9 cellular contexts compared by ENCODE assay signal in the genomic region with DNA sequence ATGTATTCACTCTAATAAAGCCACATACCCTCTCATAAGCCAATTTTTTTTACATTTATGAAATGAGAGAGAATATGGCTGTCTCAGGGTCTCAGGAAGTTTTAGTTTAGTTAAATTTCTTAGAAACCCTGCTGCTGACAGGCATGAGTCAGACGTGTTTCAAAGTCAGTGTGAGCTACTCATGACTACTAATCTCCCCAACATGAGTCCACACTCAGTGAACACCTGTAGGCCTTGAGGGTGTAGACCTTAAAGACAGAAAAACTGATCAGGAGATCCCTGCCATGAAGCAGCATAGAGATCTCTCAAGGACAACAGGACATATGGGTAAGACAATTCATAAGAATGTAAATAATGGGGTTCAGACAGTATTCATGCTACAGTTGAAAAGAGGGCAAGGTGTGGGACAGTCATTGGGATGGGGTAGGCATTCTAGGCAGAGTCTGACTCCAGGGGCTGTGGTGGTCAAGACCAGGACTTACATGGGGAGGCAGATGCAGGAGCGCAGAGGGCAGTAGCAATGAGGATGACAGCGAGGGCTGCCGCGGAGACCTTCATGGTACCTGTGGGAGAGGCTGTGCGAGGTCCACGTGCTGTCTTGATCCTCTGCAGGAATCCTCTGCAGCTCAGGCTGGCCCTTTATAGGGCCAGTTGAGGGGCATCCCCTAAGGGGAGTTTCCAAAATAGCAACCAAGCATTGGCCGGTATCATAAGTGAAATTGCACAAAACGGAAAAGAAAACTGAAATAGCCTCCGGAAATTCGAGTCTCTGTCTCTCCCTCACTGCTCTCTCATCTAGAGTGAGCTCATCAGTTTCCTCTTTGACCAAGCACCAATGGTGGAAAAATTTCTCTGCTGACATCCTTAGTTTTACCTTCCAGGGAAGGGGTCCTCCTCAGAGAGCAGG. TPM values are rescaled to one million over a fixed set of nuclear protein-coding genes. Genes with fewer than 3 reads are reported as not detected.
DNase-seq lines count a peak whose midpoint lies in the region; ATAC-seq and TF ChIP-seq lines count a peak whose summit lies in the region.
"Had no signal": no experiment of that assay in that cellular context is flagged by ENCODE, and none has a peak within 500 bp of the region (broad histone marks: within the 10 kb centered on the region; RNA-seq: fewer than 3 reads in every experiment).

Gene CCL5, minus strand, starts transcription at position 613 of the 907 bp plus-strand sequence.

- H3K4me1 ChIP-seq in CD8-positive, alpha-beta memory T cell (ENCODE audit: insufficient read depth, low read length) = peaks cover 27% of the 10 kb centered on the region

- no peaks in the 10 kb centered on the region for H3K9me3 Mint-ChIP-seq in CD8-positive, alpha-beta memory T cell
- H3K9me3 Mint-ChIP-seq in activated B cell treated with CpG ODN at 0.5 μM for 24 hours = no peaks in the 10 kb centered on the region

- intact Hi-C loops in activated B cell treated with CpG ODN at 0.5 μM for 24 hours (cut with micrococcal nuclease) = no loop called here

- H3K27ac Mint-ChIP-seq in CD8-positive, alpha-beta memory T cell = peak within 1 kb of the TSS; percentile 89 to 98 (median 92)
- peak within 1 kb of the TSS; percentile 62 for H3K27ac Mint-ChIP-seq in activated B cell treated with CpG ODN at 0.5 μM for 24 hours

- ATAC-seq in GM19324 (IDR thresholded peaks at IDR 0.05; ENCODE audit: low FRiP score, unreplicated experiment) (peak; percentile 85), HG03354 (IDR thresholded peaks at IDR 0.05; ENCODE audit: poor library complexity, severe bottlenecking, unreplicated experiment) (peak; percentile 91), activated B cell treated with CpG ODN at 0.5 μM for 24 hours (ENCODE audit: low read depth) (peak; percentile 89), left lobe of liver (peak; percentile 12)

- H3K27me3 ChIP-seq in CD8-positive, alpha-beta memory T cell (ENCODE audit: insufficient read depth, low read length, poor library complexity, severe bottlenecking) = no peaks in the 10 kb centered on the region

- H3K36me3 ChIP-seq in CD8-positive, alpha-beta memory T cell (ENCODE audit: insufficient read depth, low read length) = no peaks in the 10 kb centered on the region

- DNase-seq in CD8-positive, alpha-beta memory T cell = peak in 4 of 5 donors; percentile 71 to 92 (median 78)
- DNase-seq in activated B cell treated with CpG ODN at 0.5 μM for 24 hours (peak; percentile 19), left lobe of liver (ENCODE audit: low spot score) (no peak), NCI-H1436 treated with DMSO at 0.1 percent for 48 hours (lab: John Stamatoyannopoulos, UW) (no peak), NCI-H510A treated with DMSO at 0.1 percent for 48 hours (lab: John Stamatoyannopoulos, UW) (no peak), cortex of kidney (lab: John Stamatoyannopoulos, UW) (no peak)

- H3K4me3 ChIP-seq in CD8-positive, alpha-beta memory T cell (ENCODE audit: low read length) = peak within 1 kb of the TSS; percentile 76

- H3K27me3 Mint-ChIP-seq in CD8-positive, alpha-beta memory T cell = no peaks in the 10 kb centered on the region
- H3K27me3 Mint-ChIP-seq in activated B cell treated with CpG ODN at 0.5 μM for 24 hours = no peaks in the 10 kb centered on the region

- H3K4me1 Mint-ChIP-seq in CD8-positive, alpha-beta memory T cell = peaks cover 45 to 57% (median 56%) of the 10 kb centered on the region in 3 donors
- peaks cover 34% of the 10 kb centered on the region for H3K4me1 Mint-ChIP-seq in activated B cell treated with CpG ODN at 0.5 μM for 24 hours

- peaks cover 23 to 52% (median 42%) of the 10 kb centered on the region in 3 donors for H3K36me3 Mint-ChIP-seq in CD8-positive, alpha-beta memory T cell
- H3K36me3 Mint-ChIP-seq in activated B cell treated with CpG ODN at 0.5 μM for 24 hours (ENCODE audit: low read depth) = no peaks in the 10 kb centered on the region

- no peaks in the 10 kb centered on the region for H3K9me3 ChIP-seq in CD8-positive, alpha-beta memory T cell (ENCODE audit: low read length)

- CTCF ChIA-PET in CD8-positive, alpha-beta memory T cell (lab: Charles Lee) = interaction anchor here (0.7 to 15.3 kb wide), 12 partner anchors 9 to 116 kb away, joined by 3 to 144 read pairs (median 5); partner anchors contain the start of genes HEATR9, RDM1 and TAF15
- CTCF ChIA-PET in activated B cell treated with CpG ODN at 0.5 μM for 24 hours (lab: Charles Lee) = interaction anchor here (0.9 to 1.0 kb wide), 2 partner anchors 66 to 269 kb away, joined by 3 read pairs; no protein-coding TSS in a partner anchor

- POLR2A ChIA-PET in CD8-positive, alpha-beta memory T cell (lab: Charles Lee) = interaction anchor here (0.6 to 4.2 kb wide), 13 partner anchors 9 to 223 kb away, joined by 3 to 100 read pairs (median 7); partner anchors contain the start of genes HEATR9, RDM1 and TAF15
- POLR2A ChIA-PET in activated B cell treated with CpG ODN at 0.5 μM for 24 hours (lab: Charles Lee) = interaction anchor here (0.6 to 1.5 kb wide), 3 partner anchors 9 to 71 kb away, joined by 3 to 9 read pairs (median 3); partner anchors contain the start of gene TAF15

- peak within 1 kb of the TSS; percentile 84 for H3K27ac ChIP-seq in CD8-positive, alpha-beta memory T cell (ENCODE audit: low read depth, low read length)

- H3K4me3 Mint-ChIP-seq in CD8-positive, alpha-beta memory T cell = peak within 1 kb of the TSS; percentile 92 to 99 (median 97)
- peak within 1 kb of the TSS; percentile 76 for H3K4me3 Mint-ChIP-seq in activated B cell treated with CpG ODN at 0.5 μM for 24 hours

- TF ChIP-seq CTCF in activated B cell treated with CpG ODN at 0.5 μM for 24 hours (IDR thresholded peaks at IDR 0.05) = no peak

RNA-seq across cellular contexts. Expression of gene CCL5, which starts in this region (rescaled TPM):
- 100 to 1,000 TPM; 580 to 591 TPM for total RNA-seq in CD8-positive, alpha-beta memory T cell
- 2,769 TPM for polyA plus RNA-seq in CD8-positive, alpha-beta memory T cell
- total RNA-seq in activated B cell treated with CpG ODN at 0.5 μM for 24 hours (3.3 and 3.4 TPM in 2 replicates), left lobe of liver (0.48 TPM)
- total RNA-seq: fibroblast of lung had no signal

Comparison
In these comparisons a context has a peak if more than half of its experiments do, and no peak if none do; other contexts are left out.
1. RNA of gene CCL5 (total RNA-seq): 580 to 591 TPM in CD8-positive, alpha-beta memory T cell; 3.3 to 3.4 TPM in activated B cell treated with CpG ODN at 0.5 μM for 24 hours and 0.48 TPM in left lobe of liver (single experiment); every median in the first group is over 100 times any median in the second.
2. Peak in ATAC-seq in left lobe of liver; RNA of the gene not detected or under 1 TPM.
3. DNase-seq: peak in CD8-positive, alpha-beta memory T cell (4 of 5) and activated B cell treated with CpG ODN at 0.5 μM for 24 hours (single experiment); none in left lobe of liver (single experiment), NCI-H1436 treated with DMSO at 0.1 percent for 48 hours (single experiment), NCI-H510A treated with DMSO at 0.1 percent for 48 hours (single experiment) and cortex of kidney (single experiment).
4. ATAC-seq: peak in every context shown above with its lines; median percentile 91 in HG03354; 89 in activated B cell treated with CpG ODN at 0.5 μM for 24 hours; 85 in GM19324; 12 in left lobe of liver.